Comparison of ENCODE assay signal across 22 cellular contexts in genomic region chr7:30973791-30974604, GRCh38. TPM values are rescaled to one million over a fixed set of nuclear protein-coding genes. Genes with fewer than 3 reads are reported as not detected.
DNase-seq lines count a peak whose midpoint lies in the region; ATAC-seq, FAIRE-seq and TF ChIP-seq lines count a peak whose summit lies in the region.
"Had no signal": no experiment of that assay in that cellular context is flagged by ENCODE, and none has a peak within 500 bp of the region (broad histone marks: within the 10 kb centered on the region; RNA-seq: fewer than 3 reads in every experiment).

No MANE protein-coding gene starts in this region.

- peak; percentile 69 for FAIRE-seq in GM12892 (lab: Jason Lieb, UNC)

- BruUV-seq in Calu3 (replicated peaks; lab: Mats Ljungman, UMichigan): no TSS peak

- no peak for DNase-seq in Calu3
- no peak for DNase-seq in GM12892 (ENCODE audit: insufficient read length)
- DNase-seq in activated T-helper 2 cell treated with anti-CD3 and anti-CD28 coated beads, Interferon-gamma antibody, Interleukin-2, Interleukin-4, amounts not matched to agents 10 μg/mL and 5 μg/mL and 100 μg/mL, durations not matched to agents 14 hours and 24 hours and 36 hours (ENCODE audit: low spot score): no peak
- DNase-seq in progenitor cell of endocrine pancreas (ENCODE audit: low spot score, unreplicated experiment): no peak
- DNase-seq in GM10266 (ENCODE audit: extremely low spot score): no peak
- DNase-seq: activated CD4-positive, alpha-beta T cell treated with anti-CD3 and anti-CD28 coated beads for 4 hours; activated effector memory CD4-positive, alpha-beta T cell treated with anti-CD3 and anti-CD28 coated beads, Interleukin-2, amount 50 U/mL, for 16 hours; CD8-positive, alpha-beta memory T cell; effector CD8-positive, alpha-beta T cell; foreskin melanocyte; GF-D8; GOT3; stimulated activated naive CD4-positive, alpha-beta T cell had no signal

- CTCF ChIA-PET in Calu3 (lab: Charles Lee): interaction anchor here (1.0 to 2.7 kb wide), 6 partner anchors 9 to 178 kb away, joined by 3 to 16 read pairs (median 6); no protein-coding TSS in a partner anchor

- intact Hi-C loops in Calu3 (cut with micrococcal nuclease; ENCODE audit: unreplicated experiment): loop anchor here (2.0 kb wide), 2 partner anchors 35 to 77 kb away; no protein-coding TSS in a partner anchor
- intact Hi-C loops in activated T-helper 2 cell treated with anti-CD3 and anti-CD28 coated beads, Interferon-gamma antibody, Interleukin-2, Interleukin-4, amounts not matched to agents 10 μg/mL and 5 μg/mL and 100 μg/mL, durations not matched to agents 14 hours and 24 hours and 36 hours (cut with micrococcal nuclease): loop anchor here (1.0 to 2.0 kb wide), 2 partner anchors 36 to 173 kb away; no protein-coding TSS in a partner anchor

- no peak for TF ChIP-seq CTCF in Calu3 (IDR thresholded peaks at IDR 0.05; ENCODE audit: unreplicated experiment)
- TF ChIP-seq CTCF in progenitor cell of endocrine pancreas (IDR thresholded peaks at IDR 0.05; ENCODE audit: unreplicated experiment): no peak
- TF ChIP-seq CTCF in GM10266 (IDR thresholded peaks at IDR 0.05; ENCODE audit: control insufficient read depth, insufficient read depth, low read depth, missing control alignments): no peak

- H3K27ac Mint-ChIP-seq in Calu3 (ENCODE audit: unreplicated experiment): peak overlapping the region; percentile 94
- H3K27ac Mint-ChIP-seq in activated T-helper 2 cell treated with anti-CD3 and anti-CD28 coated beads, Interferon-gamma antibody, Interleukin-2, Interleukin-4, amounts not matched to agents 10 μg/mL and 5 μg/mL and 100 μg/mL, durations not matched to agents 14 hours and 24 hours and 36 hours: peak overlapping the region; percentile 56
- peak overlapping the region; percentile 27 for H3K27ac Mint-ChIP-seq in progenitor cell of endocrine pancreas
- H3K27ac Mint-ChIP-seq: nephron progenitor cell had no signal

- H3K4me3 Mint-ChIP-seq in Calu3 (ENCODE audit: low read depth, unreplicated experiment) (no peak overlapping the region), progenitor cell of endocrine pancreas (ENCODE audit: low read depth) (no peak overlapping the region)
- H3K4me3 Mint-ChIP-seq in activated T-helper 2 cell treated with anti-CD3 and anti-CD28 coated beads, Interferon-gamma antibody, Interleukin-2, Interleukin-4, amounts not matched to agents 10 μg/mL and 5 μg/mL and 100 μg/mL, durations not matched to agents 14 hours and 24 hours and 36 hours (ENCODE audit: low read depth): no peak overlapping the region
- H3K4me3 Mint-ChIP-seq: CD8-positive, alpha-beta memory T cell; IgD-negative memory B cell; nephron progenitor cell had no signal

- H3K4me1 Mint-ChIP-seq in Calu3 (ENCODE audit: low read depth, unreplicated experiment) (peaks cover 64% of the 10 kb centered on the region), progenitor cell of endocrine pancreas (ENCODE audit: low read depth) (peaks cover 3% of the 10 kb centered on the region)
- peaks cover 7% of the 10 kb centered on the region for H3K4me1 Mint-ChIP-seq in activated T-helper 2 cell treated with anti-CD3 and anti-CD28 coated beads, Interferon-gamma antibody, Interleukin-2, Interleukin-4, amounts not matched to agents 10 μg/mL and 5 μg/mL and 100 μg/mL, durations not matched to agents 14 hours and 24 hours and 36 hours (ENCODE audit: low read depth)

- H3K27me3 Mint-ChIP-seq in Calu3 (ENCODE audit: unreplicated experiment) (peaks cover 27% of the 10 kb centered on the region), progenitor cell of endocrine pancreas (peaks cover 55% of the 10 kb centered on the region)
- H3K27me3 Mint-ChIP-seq in activated T-helper 2 cell treated with anti-CD3 and anti-CD28 coated beads, Interferon-gamma antibody, Interleukin-2, Interleukin-4, amounts not matched to agents 10 μg/mL and 5 μg/mL and 100 μg/mL, durations not matched to agents 14 hours and 24 hours and 36 hours (ENCODE audit: low read depth): peaks cover 9% of the 10 kb centered on the region

- H3K36me3 Mint-ChIP-seq in Calu3 (ENCODE audit: insufficient read depth, unreplicated experiment): no peaks in the 10 kb centered on the region
- no peaks in the 10 kb centered on the region for H3K36me3 Mint-ChIP-seq in activated T-helper 2 cell treated with anti-CD3 and anti-CD28 coated beads, Interferon-gamma antibody, Interleukin-2, Interleukin-4, amounts not matched to agents 10 μg/mL and 5 μg/mL and 100 μg/mL, durations not matched to agents 14 hours and 24 hours and 36 hours (ENCODE audit: low read depth)
- H3K36me3 Mint-ChIP-seq in progenitor cell of endocrine pancreas (ENCODE audit: insufficient read depth): no peaks in the 10 kb centered on the region
- H3K36me3 Mint-ChIP-seq: CD8-positive, alpha-beta memory T cell; IgD-negative memory B cell had no signal

- ATAC-seq in GM18502 (IDR thresholded peaks at IDR 0.05; ENCODE audit: poor library complexity, unreplicated experiment) (no peak), GM18861 (IDR thresholded peaks at IDR 0.05; ENCODE audit: unreplicated experiment) (no peak), HG02798 (IDR thresholded peaks at IDR 0.05; ENCODE audit: poor library complexity, unreplicated experiment) (no peak)

- no peak for TF ChIP-seq POLR2A in GM12892 (IDR thresholded peaks at IDR 0.05; ENCODE audit: low read depth, low read length)

- H3K9me3 Mint-ChIP-seq in Calu3 (ENCODE audit: low read depth, unreplicated experiment) (no peaks in the 10 kb centered on the region), progenitor cell of endocrine pancreas (ENCODE audit: low read depth) (no peaks in the 10 kb centered on the region)
- H3K9me3 Mint-ChIP-seq in activated T-helper 2 cell treated with anti-CD3 and anti-CD28 coated beads, Interferon-gamma antibody, Interleukin-2, Interleukin-4, amounts not matched to agents 10 μg/mL and 5 μg/mL and 100 μg/mL, durations not matched to agents 14 hours and 24 hours and 36 hours: no peaks in the 10 kb centered on the region
- H3K9me3 Mint-ChIP-seq: CD8-positive, alpha-beta memory T cell; IgD-negative memory B cell; nephron progenitor cell had no signal

RNA-seq across cellular contexts. Expression of gene GHRHR, which starts 10.2 kb away (rescaled TPM):
- not detected in 2 replicates for total RNA-seq in Calu3 (2022)
- not detected for polyA plus RNA-seq in GM12892 (2012; ENCODE audit: missing spikeins)
- not detected in 2 replicates for total RNA-seq in activated T-helper 2 cell treated with anti-CD3 and anti-CD28 coated beads, Interferon-gamma antibody, Interleukin-2, Interleukin-4, amounts not matched to agents 10 μg/mL and 5 μg/mL and 100 μg/mL, durations not matched to agents 14 hours and 24 hours and 36 hours
- not detected in 2 replicates for total RNA-seq in progenitor cell of endocrine pancreas
- total RNA-seq: CD8-positive, alpha-beta memory T cell; chondrocyte; left ventricle myocardium inferior; mucosa of descending colon; Right ventricle myocardium superior had no signal
- polyA plus RNA-seq: CD8-positive, alpha-beta memory T cell; IgD-negative memory B cell had no signal

Comparison
In these comparisons a context has a peak if more than half of its experiments do, and no peak if none do; other contexts are left out.
1. H3K27ac Mint-ChIP-seq: peak in every context shown above with its lines; median percentile 94 in Calu3; 56 in activated T-helper 2 cell treated with anti-CD3 and anti-CD28 coated beads, Interferon-gamma antibody, Interleukin-2, Interleukin-4, amounts not matched to agents 10 μg/mL and 5 μg/mL and 100 μg/mL, durations not matched to agents 14 hours and 24 hours and 36 hours; 27 in progenitor cell of endocrine pancreas.